22 cellular contexts compared by ENCODE assay signal in genomic region chr7:110868458-110868857, GRCh38.
A peak's percentile ranks its signal among the peaks of the same experiment; 100 is the strongest.
DNase-seq lines count a peak whose midpoint lies in the region; ATAC-seq and TF ChIP-seq lines count a peak whose summit lies in the region.
"Had no signal": no experiment of that assay in that cellular context is flagged by ENCODE, and none has a peak within 500 bp of the region (broad histone marks: within the 10 kb centered on the region; RNA-seq: fewer than 3 reads in every experiment).

No MANE protein-coding gene starts in this region.

- ATAC-seq in GM19395 (IDR thresholded peaks at IDR 0.05; ENCODE audit: unreplicated experiment) (no peak), GM21717 (IDR thresholded peaks at IDR 0.05; ENCODE audit: unreplicated experiment) (no peak)
- ATAC-seq in activated T-cell treated with anti-CD3 and anti-CD28 coated beads, Interleukin-2, amount 50 U/mL, for 4 hours: no peak

- peaks cover 5% of the 10 kb centered on the region for H3K36me3 Mint-ChIP-seq in activated T-cell treated with anti-CD3 and anti-CD28 coated beads, Interleukin-2, amount 50 U/mL, for 4 hours (ENCODE audit: insufficient read depth)

- H3K9me3 Mint-ChIP-seq in activated T-cell treated with anti-CD3 and anti-CD28 coated beads, Interleukin-2, amount 50 U/mL, for 4 hours: peaks cover 8% of the 10 kb centered on the region
- H3K9me3 Mint-ChIP-seq: CD4-positive, alpha-beta T cell had no signal

- no peak overlapping the region for H2AFZ ChIP-seq in fibroblast of lung (ENCODE audit: low read length)
- H2AFZ ChIP-seq: GM23248 had no signal

- no peak overlapping the region for H3K9ac ChIP-seq in fibroblast of lung (ENCODE audit: insufficient read depth, low read length)
- H3K9ac ChIP-seq: GM23248 had no signal

- H3K27ac ChIP-seq in fibroblast of lung (ENCODE audit: insufficient read depth, low read length): no peak overlapping the region
- peak overlapping the region; percentile 8 to 50 for H3K27ac ChIP-seq in tibial artery
- H3K27ac ChIP-seq: GM23248, Peyer's patch, SJSA1 had no signal

- DNase-seq in NCI-H2227 treated with DMSO at 0.1 percent for 48 hours (lab: John Stamatoyannopoulos, UW) (peak; percentile 4), NCI-H2227 (lab: John Stamatoyannopoulos, UW; ENCODE audit: unreplicated experiment) (no peak), astrocyte of the spinal cord (ENCODE audit: low read depth, low spot score) (peak; percentile 5), fibroblast of lung (ENCODE audit: low read depth in 2 of 2) (peak; percentile 28 to 45), tibial artery (no peak)
- no peak for DNase-seq in activated T-cell treated with anti-CD3 and anti-CD28 coated beads, Interleukin-2, amount 50 U/mL, for 4 hours
- DNase-seq: 8988T; BE2C; Caco-2; CD4-positive, alpha-beta T cell; GDM1; GM23248; MM.1S; NCI-H1105; NCI-H2081; NCI-H226; NCI-H526; Peyer's patch had no signal

- no peaks in the 10 kb centered on the region for H3K9me3 ChIP-seq in fibroblast of lung (ENCODE audit: control insufficient read depth, insufficient read depth, low read depth, low read length)
- no peaks in the 10 kb centered on the region for H3K9me3 ChIP-seq in tibial artery
- H3K9me3 ChIP-seq: BE2C, Caco-2, HAP-1, Peyer's patch, SJSA1 had no signal

- in situ Hi-C loops in astrocyte of the spinal cord (cut with HindIII; ENCODE audit: low sequenced_read_pairs): no loop called here

- intact Hi-C loops in tibial artery (cut with DNase I; ENCODE audit: low total_unique reads): no loop called here

- H3K4me1 ChIP-seq in fibroblast of lung (ENCODE audit: control insufficient read depth, extremely low read depth, insufficient read depth, low read length) (no peaks in the 10 kb centered on the region), tibial artery (peaks cover 0 to 44% (median 5%) of the 10 kb centered on the region in 4 donors)
- H3K4me1 ChIP-seq: Caco-2, Peyer's patch, SJSA1 had no signal

- H4K20me1 ChIP-seq in fibroblast of lung (ENCODE audit: control insufficient read depth, extremely low read depth, insufficient read depth, low read length): no peaks in the 10 kb centered on the region

- no peaks in the 10 kb centered on the region for H3K27me3 Mint-ChIP-seq in activated T-cell treated with anti-CD3 and anti-CD28 coated beads, Interleukin-2, amount 50 U/mL, for 4 hours (ENCODE audit: low read depth)
- H3K27me3 Mint-ChIP-seq: CD4-positive, alpha-beta T cell had no signal

- H3K27me3 ChIP-seq in fibroblast of lung (ENCODE audit: control insufficient read depth, insufficient read depth, low read length): no peaks in the 10 kb centered on the region
- no peaks in the 10 kb centered on the region for H3K27me3 ChIP-seq in tibial artery
- H3K27me3 ChIP-seq: BE2C, Peyer's patch, SJSA1 had no signal

- H3K4me2 ChIP-seq in fibroblast of lung (ENCODE audit: extremely low read depth, insufficient read depth, low read length): no peak overlapping the region

- no peaks in the 10 kb centered on the region for H3K36me3 ChIP-seq in fibroblast of lung (ENCODE audit: control insufficient read depth, insufficient read depth, low read length)
- H3K36me3 ChIP-seq in tibial artery: no peaks in the 10 kb centered on the region
- H3K36me3 ChIP-seq: BE2C, HAP-1, Peyer's patch, SJSA1 had no signal

- H3K79me2 ChIP-seq in fibroblast of lung (ENCODE audit: control insufficient read depth, insufficient read depth, low read length): no peaks in the 10 kb centered on the region

- TF ChIP-seq CTCF in astrocyte of the spinal cord (IDR thresholded peaks at IDR 0.05; ENCODE audit: low read depth, low read length): no peak
- no peak for TF ChIP-seq CTCF in fibroblast of lung (conservative IDR thresholded peaks at IDR 0.05 in 1 of 2, IDR thresholded peaks at IDR 0.05 in 1 of 2; ENCODE audit: low read depth in 1 of 2, low read length in 2 of 2)
- TF ChIP-seq CTCF in tibial artery (IDR thresholded peaks at IDR 0.05): no peak

- H3K4me3 ChIP-seq in astrocyte of the spinal cord (ENCODE audit: low read depth, low read length) (no peak overlapping the region), fibroblast of lung (replicated peaks in 1 of 4; ENCODE audit: control extremely low read depth in 1 of 4, insufficient read depth in 1 of 4, low read depth in 3 of 4, low read length in 4 of 4) (no peak overlapping the region), tibial artery (no peak overlapping the region)
- H3K4me3 ChIP-seq: GM23248, HAP-1, Peyer's patch, SJSA1 had no signal

- H3K4me1 Mint-ChIP-seq in activated T-cell treated with anti-CD3 and anti-CD28 coated beads, Interleukin-2, amount 50 U/mL, for 4 hours (ENCODE audit: low read depth): no peaks in the 10 kb centered on the region

- H3K4me3 Mint-ChIP-seq in activated T-cell treated with anti-CD3 and anti-CD28 coated beads, Interleukin-2, amount 50 U/mL, for 4 hours: no peak overlapping the region
- H3K4me3 Mint-ChIP-seq: CD4-positive, alpha-beta T cell had no signal

Comparison
In these comparisons a context has a peak if more than half of its experiments do, and no peak if none do; other contexts are left out.
1. DNase-seq: peak in NCI-H2227 treated with DMSO at 0.1 percent for 48 hours (single experiment), astrocyte of the spinal cord (single experiment) and fibroblast of lung (2 of 2); none in NCI-H2227 (single experiment), tibial artery (0 of 2) and activated T-cell treated with anti-CD3 and anti-CD28 coated beads, Interleukin-2, amount 50 U/mL, for 4 hours (single experiment).